15 cellular contexts compared by ENCODE assay signal in the genomic region with DNA sequence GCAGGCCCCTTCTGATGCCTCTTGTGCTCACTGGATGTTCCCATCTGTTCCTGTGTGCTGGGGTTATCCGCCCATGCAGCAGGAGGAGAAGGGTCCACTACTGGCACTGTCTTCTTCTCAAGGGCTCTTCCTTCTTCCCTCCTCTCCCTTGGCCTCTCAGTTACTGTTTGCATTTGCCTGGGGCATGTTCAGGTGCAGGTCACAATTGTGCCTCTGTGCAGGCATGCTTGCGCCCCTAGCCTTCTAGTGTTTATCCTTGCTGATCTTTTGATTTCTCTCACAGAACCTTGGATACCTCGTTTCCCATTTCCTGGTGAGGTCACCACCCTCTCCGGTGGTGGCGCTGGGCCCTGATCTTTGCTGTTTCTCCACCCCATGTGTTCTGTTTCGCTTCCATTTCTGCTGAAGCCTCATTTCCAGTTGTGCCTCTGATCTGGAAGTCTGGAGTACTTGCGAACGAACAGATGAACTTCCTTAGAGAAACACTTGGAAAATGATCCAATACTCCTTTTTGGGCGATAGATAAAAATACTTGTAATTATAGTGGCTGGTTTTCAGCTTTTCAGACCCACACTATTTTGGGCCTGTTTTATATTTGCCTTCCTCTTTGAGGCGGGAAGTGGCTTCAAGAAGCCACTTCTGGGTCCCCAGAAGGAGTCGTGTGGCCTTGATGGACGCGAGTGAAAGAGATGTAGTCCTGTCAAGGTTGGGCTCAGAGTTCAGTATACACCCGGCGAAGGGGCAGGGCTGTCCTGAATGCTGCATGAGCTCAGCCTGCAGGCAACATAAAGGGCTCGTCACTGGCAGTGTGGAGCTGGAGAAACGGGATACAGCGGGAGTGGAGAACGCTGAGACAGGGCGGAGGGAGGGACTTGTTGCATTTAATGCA.
DNase-seq lines count a peak whose midpoint lies in the region; ATAC-seq and TF ChIP-seq lines count a peak whose summit lies in the region.
"Had no signal": no experiment of that assay in that cellular context is flagged by ENCODE, and none has a peak within 500 bp of the region (broad histone marks: within the 10 kb centered on the region; RNA-seq: fewer than 3 reads in every experiment).

No MANE protein-coding gene starts in this region.

- TF ChIP-seq POLR2A in breast epithelium (IDR thresholded peaks at IDR 0.05) (no peak), transverse colon (IDR thresholded peaks at IDR 0.05) (no peak)

- dilution Hi-C loops in mammary epithelial cell (cut with HindIII; ENCODE audit: low sequenced_read_pairs), result no loop called here

- H3K4me1 ChIP-seq in breast epithelium (no peaks in the 10 kb centered on the region), mammary epithelial cell (ENCODE audit: insufficient read depth, low read length) (no peaks in the 10 kb centered on the region), ascending aorta (peaks cover 0 to 4% of the 10 kb centered on the region in 2 donors), lung (ENCODE audit: control insufficient read depth in 2 of 2, insufficient read depth in 2 of 2, low read length in 2 of 2) (peaks cover 0 to 5% of the 10 kb centered on the region in 2 donors), transverse colon (peaks cover 0 to 11% (median 8%) of the 10 kb centered on the region in 4 donors)

- H3K9ac ChIP-seq in mammary epithelial cell (ENCODE audit: insufficient read depth, low read length), result no peak overlapping the region

- H3K79me2 ChIP-seq in mammary epithelial cell (ENCODE audit: insufficient read depth, low read length), result no peaks in the 10 kb centered on the region

- CTCF ChIA-PET in mammary epithelial cell (lab: Charles Lee; ENCODE audit: low non-redundant PET), result no interaction called here

- WGBS in mammary epithelial cell (ENCODE audit: low coverage, missing lambda C conversion rate), result 79% methylated on average over 20 of the region's 20 CpGs
- 57 to 71% methylated on average over 19 to 20 of the region's 20 CpGs for WGBS in lung, 2 donors
- 59 to 63% methylated on average over 13 to 20 of the region's 20 CpGs for WGBS in transverse colon (ENCODE audit: low coverage in 1 of 2), 2 donors

- in situ Hi-C loops in mammary epithelial cell (cut with MboI; ENCODE audit: low sequenced_read_pairs in 2 of 2), result no loop called here
- in situ Hi-C loops in transverse colon (cut with MboI; ENCODE audit: low pct_ligation_motif_present in 1 of 4, low pct_unique_long_range_greater_than_20kb in 1 of 4, low sequenced_read_pairs in 3 of 4), result no loop called here

- no peak for TF ChIP-seq CTCF in breast epithelium (IDR thresholded peaks at IDR 0.05)
- TF ChIP-seq CTCF in mammary epithelial cell (conservative IDR thresholded peaks at IDR 0.05 in 1 of 2, IDR thresholded peaks at IDR 0.05 in 1 of 2; ENCODE audit: extremely low read depth in 1 of 2, insufficient read depth in 1 of 2, low read depth in 1 of 2, low read length in 2 of 2), result no peak
- no peak for TF ChIP-seq CTCF in ascending aorta (IDR thresholded peaks at IDR 0.05)
- TF ChIP-seq CTCF in lung (IDR thresholded peaks at IDR 0.05; ENCODE audit: control extremely low read depth, extremely low read depth), result no peak
- TF ChIP-seq CTCF in transverse colon (IDR thresholded peaks at IDR 0.05), result no peak

- H3K36me3 ChIP-seq in breast epithelium (no peaks in the 10 kb centered on the region), mammary epithelial cell (ENCODE audit: insufficient read depth, low read length) (no peaks in the 10 kb centered on the region), ascending aorta (no peaks in the 10 kb centered on the region), lung (ENCODE audit: control insufficient read depth in 2 of 2, insufficient read depth in 2 of 2, low read length in 2 of 2) (peaks cover 0 to 1% of the 10 kb centered on the region in 2 donors), transverse colon (no peaks in the 10 kb centered on the region)

- ATAC-seq in lung (ENCODE audit: insufficient read depth, low FRiP score), result peak; percentile 77
- ATAC-seq in GM21381 (IDR thresholded peaks at IDR 0.05; ENCODE audit: unreplicated experiment), result no peak
- ATAC-seq in HG03175 (IDR thresholded peaks at IDR 0.05; ENCODE audit: unreplicated experiment), result no peak
- ATAC-seq: stimulated activated memory B cell treated with anti-CD40 and anti-IgM and Interleukin-4, amounts not matched to agents 10 μg/mL and 1 μg/mL and 100 μg/mL, for 72 hours had no signal

- no TSS peak for BruUV-seq in mammary epithelial cell (replicated peaks; lab: Mats Ljungman, UMichigan)

- H3K9me3 ChIP-seq in breast epithelium (no peaks in the 10 kb centered on the region), mammary epithelial cell (replicated peaks; ENCODE audit: insufficient read depth, low read length) (no peaks in the 10 kb centered on the region), ascending aorta (no peaks in the 10 kb centered on the region), lung (ENCODE audit: control insufficient read depth in 2 of 2, insufficient read depth in 1 of 2, low read length in 1 of 2) (no peaks in the 10 kb centered on the region), transverse colon (no peaks in the 10 kb centered on the region)

- H3K27me3 ChIP-seq in breast epithelium, result no peaks in the 10 kb centered on the region
- no peaks in the 10 kb centered on the region for H3K27me3 ChIP-seq in mammary epithelial cell (ENCODE audit: insufficient read depth, low read length)
- no peaks in the 10 kb centered on the region for H3K27me3 ChIP-seq in ascending aorta
- H3K27me3 ChIP-seq in lung (ENCODE audit: control insufficient read depth, insufficient read depth), result no peaks in the 10 kb centered on the region
- H3K27me3 ChIP-seq in transverse colon, result no peaks in the 10 kb centered on the region

- no peak for TF ChIP-seq EP300 in transverse colon (IDR thresholded peaks at IDR 0.05; ENCODE audit: low read depth)

- no peak overlapping the region for H2AFZ ChIP-seq in mammary epithelial cell (ENCODE audit: low read depth, low read length)
- H2AFZ ChIP-seq: PC-9 had no signal

- H3K4me3 ChIP-seq in breast epithelium (peak overlapping the region in 1 of 3 donors; percentile 15), mammary epithelial cell (replicated peaks in 1 of 3; ENCODE audit: insufficient read depth in 1 of 3, low read depth in 2 of 3, low read length in 3 of 3) (no peak overlapping the region), ascending aorta (peak overlapping the region in 1 of 2 donors; percentile 20), lung (no peak overlapping the region), transverse colon (no peak overlapping the region)
- H3K4me3 ChIP-seq: PC-9, skin epidermis had no signal

- intact Hi-C loops in breast epithelium (cut with DNase I; ENCODE audit: low total_unique reads), result no loop called here
- intact Hi-C loops in mammary epithelial cell (cut with micrococcal nuclease), result no loop called here
- intact Hi-C loops in ascending aorta (cut with DNase I), result no loop called here
- intact Hi-C loops in transverse colon (cut with DNase I; ENCODE audit: low total_unique reads), result no loop called here

- H3K27ac ChIP-seq in breast epithelium (peak overlapping the region; percentile 10 to 25), mammary epithelial cell (ENCODE audit: insufficient read depth, low read depth, low read length) (no peak overlapping the region), ascending aorta (peak overlapping the region; percentile 43 to 47), lung (ENCODE audit: low read depth in 1 of 2, low read length in 1 of 2) (no peak overlapping the region), transverse colon (peak overlapping the region in 2 of 4 donors; percentile 4 to 27)
- H3K27ac ChIP-seq: PC-9 had no signal

- peak in 1 of 2 donors; percentile 64 for DNase-seq in breast epithelium (ENCODE audit: low spot score in 2 of 2)
- no peak for DNase-seq in mammary epithelial cell
- DNase-seq in ascending aorta (ENCODE audit: low spot score in 2 of 2), result no peak
- DNase-seq in lung (ENCODE audit: low spot score), result peak; percentile 32
- DNase-seq in transverse colon, result peak; percentile 53
- DNase-seq in foreskin melanocyte, result no peak
- DNase-seq: endodermal cell, NCI-H1092 treated with DMSO at 0.1 percent for 48 hours, NCI-H446, nucleus accumbens, PC-9 had no signal

- no peak overlapping the region for H3K4me2 ChIP-seq in mammary epithelial cell (ENCODE audit: insufficient read depth, low read depth, low read length)
- H3K4me2 ChIP-seq: PC-9 had no signal

- H4K20me1 ChIP-seq in mammary epithelial cell (ENCODE audit: insufficient read depth, low read length), result no peaks in the 10 kb centered on the region

Comparison
In these comparisons a context has a peak if more than half of its experiments do, and no peak if none do; other contexts are left out.
1. H3K27ac ChIP-seq: peak in breast epithelium (2 of 2) and ascending aorta (2 of 2); none in mammary epithelial cell (single experiment) and lung (0 of 2).
2. DNase-seq: peak in lung (single experiment) and transverse colon (single experiment); none in mammary epithelial cell (single experiment), ascending aorta (0 of 2) and foreskin melanocyte (single experiment).